In the genomic region with DNA sequence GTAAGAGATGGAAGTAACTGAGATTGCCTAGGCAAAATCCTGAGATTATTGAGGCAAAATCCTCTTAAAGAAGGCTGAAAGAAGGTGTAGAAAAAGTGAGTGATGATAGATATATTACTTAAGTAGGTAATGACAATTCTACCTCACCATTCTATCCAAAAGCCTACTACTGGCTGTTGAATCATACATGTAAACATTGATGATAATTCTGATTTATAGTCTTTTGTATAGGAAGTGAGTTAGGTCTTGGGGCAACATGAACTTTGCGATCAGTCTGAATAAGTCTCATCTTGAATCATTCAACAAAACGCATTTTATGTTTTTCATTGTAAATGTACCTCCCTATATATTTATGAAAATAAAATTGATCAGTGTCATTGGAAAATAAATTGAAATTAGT, we compare ENCODE assay signal across 23 cellular contexts.
DNase-seq lines count a peak whose midpoint lies in the region; ATAC-seq, FAIRE-seq and TF ChIP-seq lines count a peak whose summit lies in the region.
"Had no signal": no experiment of that assay in that cellular context is flagged by ENCODE, and none has a peak within 500 bp of the region (broad histone marks: within the 10 kb centered on the region; RNA-seq: fewer than 3 reads in every experiment).

No MANE protein-coding gene starts in this region.

- TF ChIP-seq POLR2A in uterus (IDR thresholded peaks at IDR 0.05) = no peak

- H3K9me3 ChIP-seq in SK-N-SH = no peaks in the 10 kb centered on the region
- no peaks in the 10 kb centered on the region for H3K9me3 ChIP-seq in CD4-positive, alpha-beta memory T cell (ENCODE audit: control insufficient read depth in 1 of 2, low read length in 2 of 2)
- no peaks in the 10 kb centered on the region for H3K9me3 ChIP-seq in PC-3 (ENCODE audit: low read length)
- H3K9me3 ChIP-seq in uterus = no peaks in the 10 kb centered on the region

- H3K27ac ChIP-seq in SK-N-SH (ENCODE audit: low read depth in 2 of 2, low read length in 1 of 2) = peak overlapping the region in 1 of 2 experiments; percentile 18; a peak in 1 of 4 replicates
- H3K27ac ChIP-seq in CD4-positive, alpha-beta memory T cell (ENCODE audit: low read depth, low read length) = no peak overlapping the region
- no peak overlapping the region for H3K27ac ChIP-seq in PC-3 (ENCODE audit: low read length)
- no peak overlapping the region for H3K27ac ChIP-seq in uterus
- H3K27ac ChIP-seq: 22Rv1, KMS-11, SK-N-MC had no signal

- peak overlapping the region in 6 of 7 donors; percentile 5 to 72 (median 41) for H3K27ac Mint-ChIP-seq in CD4-positive, alpha-beta memory T cell

- H3K9me2 ChIP-seq in SK-N-SH (no peaks in the 10 kb centered on the region), PC-3 (replicated peaks; ENCODE audit: low read length) (no peaks in the 10 kb centered on the region)

- CTCF ChIA-PET in SK-N-SH (lab: Yijun Ruan, JAX) = interaction anchor here (3.0 kb wide), 1 partner anchor 15 kb away, joined by 12 read pairs; no protein-coding TSS in a partner anchor
- CTCF ChIA-PET in CD4-positive, alpha-beta memory T cell (lab: Charles Lee; ENCODE audit: partially characterized antibody) = no interaction called here
- CTCF ChIA-PET in PC-3 (lab: Charles Lee) = no interaction called here

- peaks cover 29 to 52% (median 42%) of the 10 kb centered on the region in 4 donors for H3K4me1 Mint-ChIP-seq in CD4-positive, alpha-beta memory T cell
- H3K4me1 Mint-ChIP-seq: CD14-positive monocyte had no signal

- no peak overlapping the region for H3K9ac ChIP-seq in SK-N-SH
- no peak overlapping the region for H3K9ac ChIP-seq in PC-3 (ENCODE audit: low read length)
- H3K9ac ChIP-seq: KMS-11 had no signal

- DNase-seq in SK-N-SH (no peak), PC-3 (peak; percentile 1), frontal cortex (ENCODE audit: low spot score in 2 of 2) (no peak), posterior vena cava (ENCODE audit: low spot score) (no peak), uterus (no peak)
- DNase-seq in CD4-positive, alpha-beta memory T cell = no peak
- no peak for DNase-seq in stimulated activated CD4-positive, alpha-beta T cell treated with anti-CD3 and anti-CD28 coated beads, Interleukin-4, amount 100 ng/mL, for 1 hour
- DNase-seq: Calu3, MV-4-11, NCI-H1417, NCI-H1930, NCI-H226, NCI-H82, OCI-M1, SHP77 had no signal

- POLR2A ChIA-PET in SK-N-SH (lab: Yijun Ruan, JAX) = no interaction called here
- POLR2A ChIA-PET in CD4-positive, alpha-beta memory T cell (lab: Charles Lee; ENCODE audit: partially characterized antibody) = interaction anchor here (0.7 kb wide), 1 partner anchor 100 kb away, joined by 3 read pairs; no protein-coding TSS in a partner anchor
- POLR2A ChIA-PET in PC-3 (lab: Charles Lee; ENCODE audit: unreplicated experiment) = no interaction called here

- no peak for TF ChIP-seq RAD21 in SK-N-SH (IDR thresholded peaks at IDR 0.05; ENCODE audit: low read length)

- H3K79me2 ChIP-seq in SK-N-SH (ENCODE audit: insufficient read depth) (no peaks in the 10 kb centered on the region), PC-3 (ENCODE audit: low read length) (no peaks in the 10 kb centered on the region)

- no peak; the same call in 2 of the 3 replicates for ATAC-seq in SK-N-SH treated with all-trans-retinoic acid at 6 μM for 48 hours
- no peak for ATAC-seq in PC-3
- ATAC-seq: GM12878 had no signal

- BruUV-seq in PC-3 (replicated peaks; lab: Mats Ljungman, UMichigan) = no TSS peak

- no peak for TF ChIP-seq EP300 in SK-N-SH (IDR thresholded peaks at IDR 0.05; ENCODE audit: borderline replicate concordance in 1 of 2, low read depth in 1 of 2, low read length in 1 of 2)

- H3K4me1 ChIP-seq in SK-N-SH (ENCODE audit: control insufficient read depth in 1 of 2, insufficient read depth in 2 of 2, low read depth in 1 of 2, low read length in 1 of 2) (peaks cover 0 to 9% of the 10 kb centered on the region in 2 experiments; a peak in 2 of 4 replicates), PC-3 (ENCODE audit: insufficient read depth, low read length) (no peaks in the 10 kb centered on the region), uterus (no peaks in the 10 kb centered on the region)
- H3K4me1 ChIP-seq in CD4-positive, alpha-beta memory T cell (ENCODE audit: insufficient read depth, low read length) = peaks cover 19% of the 10 kb centered on the region

- intact Hi-C loops in CD4-positive, alpha-beta memory T cell (cut with micrococcal nuclease) = no loop called here
- intact Hi-C loops in PC-3 (cut with micrococcal nuclease) = no loop called here
- intact Hi-C loops in posterior vena cava (cut with DNase I) = no loop called here
- intact Hi-C loops in uterus (cut with DNase I; ENCODE audit: low total_unique reads) = no loop called here

- H3K4me2 ChIP-seq in SK-N-SH (0 out of 2 replicates have a peak overlapping the region, but pooled peaks have one; percentile 9), PC-3 (ENCODE audit: low read length) (no peak overlapping the region)
- H3K4me2 ChIP-seq: KMS-11 had no signal

- H3K4me3 Mint-ChIP-seq in CD4-positive, alpha-beta memory T cell = no peak overlapping the region
- H3K4me3 Mint-ChIP-seq: CD14-positive monocyte had no signal

- peak; percentile 28 for FAIRE-seq in frontal cortex (lab: Jason Lieb, UNC)
- FAIRE-seq: GM12878, GM19239, H1 had no signal

- H3K9me3 Mint-ChIP-seq in CD4-positive, alpha-beta memory T cell = no peaks in the 10 kb centered on the region

- H3K4me3 ChIP-seq in SK-N-SH (ENCODE audit: low read depth in 2 of 2, low read length in 1 of 2) (no peak overlapping the region), PC-3 (ENCODE audit: low read length) (no peak overlapping the region), uterus (no peak overlapping the region)
- no peak overlapping the region for H3K4me3 ChIP-seq in CD4-positive, alpha-beta memory T cell (ENCODE audit: low read length in 2 of 2)
- H3K4me3 ChIP-seq: GM12878, SK-N-MC had no signal

- H3K27me3 Mint-ChIP-seq in CD4-positive, alpha-beta memory T cell = no peaks in the 10 kb centered on the region

- H2AFZ ChIP-seq in SK-N-SH (ENCODE audit: low read depth) (no peak overlapping the region), PC-3 (ENCODE audit: low read length) (no peak overlapping the region)

- H4K20me1 ChIP-seq in SK-N-SH (ENCODE audit: insufficient read depth) (no peaks in the 10 kb centered on the region), PC-3 (ENCODE audit: low read length) (no peaks in the 10 kb centered on the region)

- H3K36me3 ChIP-seq in SK-N-SH (replicated peaks in 1 of 2; ENCODE audit: control insufficient read depth in 1 of 2, insufficient read depth in 2 of 2, low read length in 1 of 2) (peaks cover 2 to 18% of the 10 kb centered on the region in 2 experiments), PC-3 (ENCODE audit: low read depth, low read length) (no peaks in the 10 kb centered on the region), uterus (no peaks in the 10 kb centered on the region)
- peaks cover 22% of the 10 kb centered on the region for H3K36me3 ChIP-seq in CD4-positive, alpha-beta memory T cell (ENCODE audit: insufficient read depth, low read length)

- TF ChIP-seq CTCF in SK-N-SH (IDR thresholded peaks at IDR 0.05) = no peak
- TF ChIP-seq CTCF in PC-3 (conservative IDR thresholded peaks at IDR 0.05; ENCODE audit: low read depth, low read length) = no peak
- TF ChIP-seq CTCF in uterus (IDR thresholded peaks at IDR 0.05) = no peak

- peaks cover 55 to 74% of the 10 kb centered on the region in 2 donors for H3K36me3 Mint-ChIP-seq in CD4-positive, alpha-beta memory T cell

- H3F3A ChIP-seq in SK-N-SH (replicated peaks; ENCODE audit: insufficient read depth) (peaks cover 8% of the 10 kb centered on the region), PC-3 (ENCODE audit: low read length, unreplicated experiment) (no peaks in the 10 kb centered on the region)

- H3K27me3 ChIP-seq in SK-N-SH (ENCODE audit: insufficient read depth) (no peaks in the 10 kb centered on the region), PC-3 (ENCODE audit: low read length) (no peaks in the 10 kb centered on the region), uterus (no peaks in the 10 kb centered on the region)
- no peaks in the 10 kb centered on the region for H3K27me3 ChIP-seq in CD4-positive, alpha-beta memory T cell (ENCODE audit: insufficient read depth, low read length)

- WGBS in SK-N-SH (ENCODE audit: low lambda C conversion rate) = 34% methylated on average over 2 of the region's 2 CpGs

TF ChIP-seq in SK-N-SH, 30 proteins besides CTCF, POLR2A, EP300 and RAD21:
- TF ChIP-seq RCOR1 (IDR thresholded peaks at IDR 0.05; ENCODE audit: low read length) = no peak
- TF ChIP-seq, protein P1, sequence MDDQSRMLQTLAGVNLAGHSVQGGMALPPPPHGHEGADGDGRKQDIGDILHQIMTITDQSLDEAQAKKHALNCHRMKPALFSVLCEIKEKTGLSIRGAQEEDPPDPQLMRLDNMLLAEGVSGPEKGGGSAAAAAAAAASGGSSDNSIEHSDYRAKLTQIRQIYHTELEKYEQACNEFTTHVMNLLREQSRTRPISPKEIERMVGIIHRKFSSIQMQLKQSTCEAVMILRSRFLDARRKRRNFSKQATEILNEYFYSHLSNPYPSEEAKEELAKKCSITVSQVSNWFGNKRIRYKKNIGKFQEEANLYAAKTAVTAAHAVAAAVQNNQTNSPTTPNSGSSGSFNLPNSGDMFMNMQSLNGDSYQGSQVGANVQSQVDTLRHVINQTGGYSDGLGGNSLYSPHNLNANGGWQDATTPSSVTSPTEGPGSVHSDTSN (IDR thresholded peaks at IDR 0.05) = 0 out of 2 replicates have a peak, but pooled peaks have one; percentile 20

TF ChIP-seq in SK-N-SH treated with all-trans-retinoic acid at 6 μM for 48 hours, 23 proteins besides CTCF, POLR2A, EP300 and RAD21 (continues in another document):
- TF ChIP-seq ZFP3 (CRISPR knock-in tag; IDR thresholded peaks at IDR 0.05) (no peak), OSR1 (CRISPR knock-in tag; IDR thresholded peaks at IDR 0.05) (no peak), ZNF565 (CRISPR knock-in tag; conservative IDR thresholded peaks at IDR 0.05; ENCODE audit: low read depth) (no peak), ISL1 (CRISPR knock-in tag; IDR thresholded peaks at IDR 0.05) (no peak), TCF4 (CRISPR knock-in tag; IDR thresholded peaks at IDR 0.05; ENCODE audit: borderline replicate concordance) (no peak), ARNTL (CRISPR knock-in tag; IDR thresholded peaks at IDR 0.05; ENCODE audit: borderline replicate concordance, low read depth) (no peak), BACH2 (CRISPR knock-in tag; IDR thresholded peaks at IDR 0.05; ENCODE audit: borderline replicate concordance) (no peak), GLIS3 (CRISPR knock-in tag; IDR thresholded peaks at IDR 0.05) (no peak)
